In genomic region chr5:65102826-65103673, GRCh38 we compare ENCODE assay signal across 8 cellular contexts.
DNase-seq lines count a peak whose midpoint lies in the region; ATAC-seq lines count a peak whose summit lies in the region.

No MANE protein-coding gene starts in this region.

- H3K9me3 ChIP-seq in CD4-positive, alpha-beta memory T cell (ENCODE audit: control insufficient read depth in 1 of 2, low read length in 2 of 2) = no peaks in the 10 kb centered on the region
- H3K9me3 ChIP-seq in trophoblast cell (ENCODE audit: insufficient read depth, low read depth, low read length) (no peaks in the 10 kb centered on the region), aorta (ENCODE audit: control insufficient read depth, low read length) (no peaks in the 10 kb centered on the region)

- H4K8ac ChIP-seq in trophoblast cell (ENCODE audit: low read depth, low read length) = peak overlapping the region; percentile 88

- H3K4me3 ChIP-seq in CD4-positive, alpha-beta memory T cell (ENCODE audit: low read length in 2 of 2) = peak overlapping the region; percentile 59 to 60
- H3K4me3 ChIP-seq in trophoblast cell (ENCODE audit: low read depth, low read length) (no peak overlapping the region), aorta (ENCODE audit: low read length in 2 of 2) (peak overlapping the region; percentile 44 to 64)

- DNase-seq in CD4-positive, alpha-beta memory T cell = peak; percentile 52 to 67 (median 57)
- peak; percentile 58 for DNase-seq in RPMI7951 (ENCODE audit: low read depth)
- peak in 3 of 4 experiments; percentile 4 to 41 (median 30) for DNase-seq in activated naive CD4-positive, alpha-beta T cell (lab: John Stamatoyannopoulos, UW)
- DNase-seq in germinal center (ENCODE audit: low spot score) = peak; percentile 63
- peak; percentile 53 to 76 for DNase-seq in trophoblast cell
- peak; percentile 57 to 88 for DNase-seq in aorta

- POLR2A ChIA-PET in CD4-positive, alpha-beta memory T cell (lab: Charles Lee; ENCODE audit: partially characterized antibody) = interaction anchor here (0.9 to 2.4 kb wide), 8 partner anchors 9 to 459 kb away, joined by 3 to 16 read pairs (median 3); partner anchors contain the start of genes CENPK and PPWD1

- peak overlapping the region; percentile 67 for H4K12ac ChIP-seq in trophoblast cell (ENCODE audit: low read depth, low read length)

- no peak overlapping the region for H3K4me2 ChIP-seq in trophoblast cell (ENCODE audit: low read length)

- peak overlapping the region; percentile 57 for H3K27ac ChIP-seq in CD4-positive, alpha-beta memory T cell (ENCODE audit: low read depth, low read length)
- H3K27ac ChIP-seq in trophoblast cell (ENCODE audit: low read depth, low read length) = peak overlapping the region; percentile 19
- peak overlapping the region in 1 of 2 donors; percentile 59 for H3K27ac ChIP-seq in aorta (ENCODE audit: low read depth in 1 of 2, low read length in 2 of 2)

- H2BK120ac ChIP-seq in trophoblast cell (ENCODE audit: insufficient read depth, low read length, poor library complexity) = peak overlapping the region; percentile 97

- peaks cover 17 to 48% (median 29%) of the 10 kb centered on the region in 4 donors for H3K4me1 Mint-ChIP-seq in CD4-positive, alpha-beta memory T cell

- peak overlapping the region; percentile 82 to 96 (median 91) for H3K27ac Mint-ChIP-seq in CD4-positive, alpha-beta memory T cell

- ATAC-seq in GM19452 (IDR thresholded peaks at IDR 0.05; ENCODE audit: unreplicated experiment) = peak; percentile 69
- peak; percentile 37 for ATAC-seq in HG03558 (IDR thresholded peaks at IDR 0.05; ENCODE audit: extremely low read depth, unreplicated experiment)
- ATAC-seq in aorta (ENCODE audit: low FRiP score) = peak; percentile 87

- H3K36me3 ChIP-seq in CD4-positive, alpha-beta memory T cell (ENCODE audit: insufficient read depth, low read length) = no peaks in the 10 kb centered on the region
- no peaks in the 10 kb centered on the region for H3K36me3 ChIP-seq in trophoblast cell (ENCODE audit: control insufficient read depth in 1 of 2, insufficient read depth in 2 of 2, low read length in 2 of 2)
- H3K36me3 ChIP-seq in aorta (ENCODE audit: control insufficient read depth in 1 of 2, insufficient read depth in 2 of 2, low read length in 1 of 2) = no peaks in the 10 kb centered on the region

- H2BK12ac ChIP-seq in trophoblast cell (ENCODE audit: low read length) = peak overlapping the region; percentile 99

- peak overlapping the region; percentile 96 for H3K14ac ChIP-seq in trophoblast cell (ENCODE audit: low read length)

- peak overlapping the region; percentile 52 for H2AFZ ChIP-seq in trophoblast cell (ENCODE audit: insufficient read depth, low read length, poor library complexity)

- CTCF ChIA-PET in CD4-positive, alpha-beta memory T cell (lab: Charles Lee; ENCODE audit: partially characterized antibody) = interaction anchor here (0.9 to 7.8 kb wide), 14 partner anchors 10 to 383 kb away, joined by 3 to 57 read pairs (median 4); partner anchors contain the start of gene ADAMTS6

- peaks cover 14% of the 10 kb centered on the region for H3K4me1 ChIP-seq in CD4-positive, alpha-beta memory T cell (ENCODE audit: insufficient read depth, low read length)
- H3K4me1 ChIP-seq in trophoblast cell (ENCODE audit: control insufficient read depth in 1 of 2, insufficient read depth in 2 of 2, low read length in 2 of 2) (peaks cover 24 to 31% of the 10 kb centered on the region in 2 experiments), aorta (ENCODE audit: control insufficient read depth in 1 of 2, insufficient read depth in 2 of 2, low read length in 2 of 2) (peaks cover 0 to 3% of the 10 kb centered on the region in 2 donors)

- H4K91ac ChIP-seq in trophoblast cell (ENCODE audit: low read depth, low read length) = peak overlapping the region; percentile 98

- intact Hi-C loops in CD4-positive, alpha-beta memory T cell (cut with micrococcal nuclease) = loop anchor here (1.0 to 5.0 kb wide), 5 partner anchors 27 to 335 kb away; partner anchors contain the start of genes CWC27 and SREK1IP1
- intact Hi-C loops in aorta (cut with DNase I) = loop anchor here (5.0 to 10.0 kb wide), 5 partner anchors 41 to 379 kb away; partner anchors contain the start of gene ADAMTS6 (in 1 of the 2)

- no CpG with 5 or more reads among the region's 62 CpGs for WGBS in trophoblast cell (ENCODE audit: extremely low coverage, insufficient coverage, insufficient read length)
- WGBS in aorta, 2 donors = 1% methylated on average over 46 to 62 of the region's 62 CpGs

- peaks cover 4% of the 10 kb centered on the region for H3K79me2 ChIP-seq in trophoblast cell (ENCODE audit: control insufficient read depth, insufficient read depth, low read length, poor library complexity)

- no peaks in the 10 kb centered on the region for H3K27me3 ChIP-seq in CD4-positive, alpha-beta memory T cell (ENCODE audit: insufficient read depth, low read length)
- H3K27me3 ChIP-seq in trophoblast cell (ENCODE audit: insufficient read depth, low read length) (no peaks in the 10 kb centered on the region), aorta (ENCODE audit: control insufficient read depth in 1 of 2, insufficient read depth in 2 of 2, low read length in 1 of 2) (no peaks in the 10 kb centered on the region)

- peak overlapping the region; percentile 84 to 90 (median 88) for H3K4me3 Mint-ChIP-seq in CD4-positive, alpha-beta memory T cell

- peak overlapping the region; percentile 90 for H3K18ac ChIP-seq in trophoblast cell (ENCODE audit: low read length)

- H2BK5ac ChIP-seq in trophoblast cell (ENCODE audit: low read depth, low read length, poor library complexity) = peak overlapping the region; percentile 77

- no peak overlapping the region for H3K23ac ChIP-seq in trophoblast cell (ENCODE audit: low read length)

- peaks cover 44% of the 10 kb centered on the region for H3K79me1 ChIP-seq in trophoblast cell (ENCODE audit: low read length)

- H3K27me3 Mint-ChIP-seq in CD4-positive, alpha-beta memory T cell = no peaks in the 10 kb centered on the region

- H3K4ac ChIP-seq in trophoblast cell (ENCODE audit: low read depth, low read length) = peak overlapping the region; percentile 83

- H3K36me3 Mint-ChIP-seq in CD4-positive, alpha-beta memory T cell = no peaks in the 10 kb centered on the region

- no peaks in the 10 kb centered on the region for H3K9me3 Mint-ChIP-seq in CD4-positive, alpha-beta memory T cell

- peak overlapping the region; percentile 99 for H2AK5ac ChIP-seq in trophoblast cell (ENCODE audit: low read length)

- no peak overlapping the region for H3K9ac ChIP-seq in trophoblast cell (ENCODE audit: low read length)

Comparison
In these comparisons a context has a peak if more than half of its experiments do, and no peak if none do; other contexts are left out.
1. ATAC-seq: peak in every context shown above with its lines; median percentile 87 in aorta; 69 in GM19452; 37 in HG03558.